Comparison of ENCODE assay signal across 19 cellular contexts in the genomic region with DNA sequence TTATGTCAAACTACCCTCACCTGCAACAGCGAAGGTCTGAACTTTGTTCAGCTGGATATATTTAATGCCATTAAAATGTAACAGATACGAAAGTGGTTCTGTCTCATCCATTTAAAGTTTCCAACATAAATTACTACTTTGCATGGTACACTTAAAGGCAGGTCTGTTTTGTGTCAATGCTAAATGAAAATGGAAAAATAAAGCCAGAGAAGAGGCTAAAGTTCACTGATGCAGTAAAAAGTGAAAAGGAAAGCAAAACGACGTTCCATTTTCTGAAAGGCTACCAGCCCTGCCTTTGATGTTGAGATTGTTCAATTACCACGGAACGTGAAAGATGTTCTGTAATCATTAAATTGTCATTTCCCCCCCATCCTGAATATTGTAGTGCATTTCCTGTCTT.
DNase-seq lines count a peak whose midpoint lies in the region; ATAC-seq and TF ChIP-seq lines count a peak whose summit lies in the region.
"Had no signal": no experiment of that assay in that cellular context is flagged by ENCODE, and none has a peak within 500 bp of the region (broad histone marks: within the 10 kb centered on the region; RNA-seq: fewer than 3 reads in every experiment).

No MANE protein-coding gene starts in this region.

- peak overlapping the region; percentile 39 to 48 for H3K4me3 ChIP-seq in duodenal mucosa (ENCODE audit: low read depth in 1 of 2, low read length in 2 of 2)
- H3K4me3 ChIP-seq in suprapubic skin: no peak overlapping the region
- H3K4me3 ChIP-seq: HAP-1, PC-9 had no signal

- H3K27me3 ChIP-seq in duodenal mucosa (ENCODE audit: control insufficient read depth in 1 of 2, insufficient read depth in 2 of 2, low read length in 2 of 2) (no peaks in the 10 kb centered on the region), suprapubic skin (no peaks in the 10 kb centered on the region)
- H3K27me3 ChIP-seq: BE2C had no signal

- H3K9me3 ChIP-seq in duodenal mucosa (ENCODE audit: control insufficient read depth in 1 of 2, low read length in 2 of 2) (no peaks in the 10 kb centered on the region), suprapubic skin (no peaks in the 10 kb centered on the region)
- H3K9me3 ChIP-seq: BE2C, HAP-1 had no signal

- H3K9ac ChIP-seq in duodenal mucosa (ENCODE audit: low read depth in 1 of 2, low read length in 2 of 2): no peak overlapping the region

- H3K36me3 ChIP-seq in duodenal mucosa (ENCODE audit: control insufficient read depth in 1 of 2, insufficient read depth in 2 of 2, low read length in 2 of 2): no peaks in the 10 kb centered on the region
- H3K36me3 ChIP-seq in suprapubic skin: no peaks in the 10 kb centered on the region
- H3K36me3 ChIP-seq: BE2C, HAP-1 had no signal

- WGBS in suprapubic skin: 54% methylated on average over 6 of the region's 6 CpGs

- TF ChIP-seq EP300 in suprapubic skin (IDR thresholded peaks at IDR 0.05): no peak

- DNase-seq in NCI-H748 (lab: John Stamatoyannopoulos, UW; ENCODE audit: unreplicated experiment) (peak; percentile 26), NCI-H748 treated with DMSO at 0.1 percent for 48 hours (lab: John Stamatoyannopoulos, UW) (no peak), lung microvascular endothelial cell (ENCODE audit: low read depth in 2 of 2) (peak; percentile 25 to 26), suprapubic skin (ENCODE audit: low spot score in 2 of 2) (no peak), posterior vena cava (ENCODE audit: low spot score) (no peak)
- DNase-seq: BE2C; CD4-positive, CD25-positive, alpha-beta regulatory T cell; COR-L47; Kasumi-1; NCI-H1092 treated with DMSO at 0.1 percent for 48 hours; NCI-H2081 treated with DMSO at 0.1 percent for 48 hours; NCI-H510A; PC-9 had no signal

- H3K27ac ChIP-seq in duodenal mucosa (ENCODE audit: low read depth, low read length) (no peak overlapping the region), suprapubic skin (no peak overlapping the region)
- H3K27ac ChIP-seq: 22Rv1, PC-9, RWPE1 had no signal

- H3K4me1 ChIP-seq in duodenal mucosa (ENCODE audit: control insufficient read depth in 1 of 2, insufficient read depth in 2 of 2, low read length in 2 of 2) (peaks cover 4% of the 10 kb centered on the region in 2 donors), suprapubic skin (peaks cover 10% of the 10 kb centered on the region)
- H3K4me1 ChIP-seq: BE2C, HAP-1 had no signal

- intact Hi-C loops in posterior vena cava (cut with DNase I): no loop called here

- ATAC-seq in HG02840 (IDR thresholded peaks at IDR 0.05; ENCODE audit: low FRiP score, unreplicated experiment) (no peak), HG03139 (IDR thresholded peaks at IDR 0.05; ENCODE audit: unreplicated experiment) (no peak)

- no peak for TF ChIP-seq POLR2A in suprapubic skin (IDR thresholded peaks at IDR 0.05)

- no peak for TF ChIP-seq CTCF in suprapubic skin (IDR thresholded peaks at IDR 0.05)

Comparison
In these comparisons a context has a peak if more than half of its experiments do, and no peak if none do; other contexts are left out.
1. DNase-seq: peak in NCI-H748 (single experiment) and lung microvascular endothelial cell (2 of 2); none in NCI-H748 treated with DMSO at 0.1 percent for 48 hours (single experiment), suprapubic skin (0 of 2) and posterior vena cava (single experiment).